In the genomic region with DNA sequence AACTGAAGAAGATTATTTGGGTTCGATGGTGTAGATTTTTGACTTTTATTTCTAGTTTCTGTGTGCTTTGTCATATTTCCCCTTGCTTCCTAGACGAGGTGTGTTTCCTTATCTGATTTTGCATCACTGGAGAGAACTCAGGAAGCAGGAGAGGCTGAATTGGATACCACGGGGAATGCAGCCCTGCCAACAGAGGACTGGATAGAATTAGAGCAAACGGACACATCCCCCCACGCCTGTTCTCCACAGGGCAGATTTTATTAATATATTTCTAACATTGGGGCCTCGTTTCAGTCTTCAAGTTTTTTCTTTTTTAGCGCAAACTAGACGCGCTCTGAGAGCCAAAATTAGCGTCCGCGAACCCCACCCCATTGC, we compare ENCODE assay signal across 8 cellular contexts. TPM values are rescaled to one million over a fixed set of nuclear protein-coding genes. Genes with fewer than 3 reads are reported as not detected.
DNase-seq lines count a peak whose midpoint lies in the region; ATAC-seq and TF ChIP-seq lines count a peak whose summit lies in the region.

No MANE protein-coding gene starts in this region.

- no peak for TF ChIP-seq CTCF in AG09309 (IDR thresholded peaks at IDR 0.05; ENCODE audit: control insufficient read depth, insufficient read depth, low read depth, low read length, missing control alignments)

- H3K27ac ChIP-seq in caudate nucleus (ENCODE audit: low read depth, low read length) = peak overlapping the region; percentile 99
- H3K27ac ChIP-seq in mesodermal cell (ENCODE audit: low read depth, low read length, severe bottlenecking) = peak overlapping the region; percentile 95

- peak overlapping the region; percentile 93 to 94 (median 94) for H3K4me3 Mint-ChIP-seq in IgD-negative memory B cell

- peaks cover 12% of the 10 kb centered on the region for H3K4me1 ChIP-seq in mesodermal cell (ENCODE audit: control insufficient read depth, insufficient read depth, low read length, poor library complexity, severe bottlenecking)

- no peaks in the 10 kb centered on the region for H3K9me3 Mint-ChIP-seq in IgD-negative memory B cell

- peak overlapping the region; percentile 91 for H3K4me3 ChIP-seq in AG09309 (ENCODE audit: control insufficient read depth, low read depth, low read length)
- peak overlapping the region; percentile 99 for H3K4me3 ChIP-seq in mesodermal cell (ENCODE audit: extremely low read depth, insufficient read depth, low read length, poor library complexity, severe bottlenecking)

- H3K36me3 ChIP-seq in mesodermal cell (ENCODE audit: control insufficient read depth, insufficient read depth, low read length) = peaks cover 4% of the 10 kb centered on the region

- no peak for DNase-seq in AG09309 (ENCODE audit: low read depth)
- DNase-seq in caudate nucleus (lab: John Stamatoyannopoulos, UW) = peak in 2 of 61 donors; percentile 66 to 84
- no peak for DNase-seq in NCI-H446 (lab: John Stamatoyannopoulos, UW)
- no peak for DNase-seq in NCI-H1436 (lab: John Stamatoyannopoulos, UW)

- no peaks in the 10 kb centered on the region for H3K36me3 Mint-ChIP-seq in IgD-negative memory B cell

- H3K4me1 Mint-ChIP-seq in IgD-negative memory B cell = peaks cover 18 to 26% (median 23%) of the 10 kb centered on the region in 3 donors

- peaks cover 2% of the 10 kb centered on the region for H3K27me3 Mint-ChIP-seq in IgD-negative memory B cell

- H3K27ac Mint-ChIP-seq in IgD-negative memory B cell = peak overlapping the region; percentile 36 to 97 (median 94)

- 2 to 10% methylated on average over 8 of the region's 12 CpGs for WGBS in mesodermal cell (ENCODE audit: insufficient coverage in 2 of 2), 2 experiments

- no peaks in the 10 kb centered on the region for H3K9me3 ChIP-seq in mesodermal cell (ENCODE audit: control insufficient read depth, low read length)

- ATAC-seq in GM18873 (IDR thresholded peaks at IDR 0.05; ENCODE audit: low FRiP score, unreplicated experiment) (no peak), HG03469 (IDR thresholded peaks at IDR 0.05; ENCODE audit: unreplicated experiment) (no peak)

RNA-seq across cellular contexts. Expression of a gene that starts 0.7 kb away (rescaled TPM):
- 182 TPM for polyA plus RNA-seq in IgD-negative memory B cell
- 234 TPM for polyA plus RNA-seq in mesodermal cell (2013, experiment 1 of 2)
- polyA plus RNA-seq in mesodermal cell (2013, experiment 2 of 2) = 248 TPM

RNA-seq across cellular contexts. Expression of a gene that starts 27.4 kb away (rescaled TPM):
- polyA plus RNA-seq in IgD-negative memory B cell = not detected
- 0.18 TPM for polyA plus RNA-seq in mesodermal cell (2013, experiment 1 of 2)
- 0.40 TPM for polyA plus RNA-seq in mesodermal cell (2013, experiment 2 of 2)
